29 cellular contexts compared by ENCODE assay signal in the genomic region with DNA sequence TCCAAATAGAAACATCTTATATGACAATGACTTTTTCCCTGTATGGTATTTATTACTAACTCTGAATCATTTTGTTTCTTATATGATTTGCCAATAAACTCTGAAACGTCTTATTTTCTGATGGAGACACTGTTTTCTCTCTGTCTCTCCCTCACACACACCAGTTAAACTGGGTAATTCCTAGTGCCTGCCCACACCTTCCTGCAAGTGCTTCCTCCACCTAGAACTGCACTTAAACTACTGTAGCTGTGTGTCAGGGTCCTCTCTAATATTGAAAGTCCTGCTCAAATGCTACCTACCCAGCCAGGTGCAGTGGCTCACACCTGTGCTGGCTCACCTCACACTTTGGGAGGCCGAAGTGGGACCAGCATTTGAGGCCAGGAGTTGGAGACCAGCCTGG.
"Had no signal": no experiment of that assay in that cellular context is flagged by ENCODE, and none has a peak within 500 bp of the region (broad histone marks: within the 10 kb centered on the region; RNA-seq: fewer than 3 reads in every experiment).

No MANE protein-coding gene starts in this region.

- ATAC-seq: activated CD8-positive, alpha-beta T cell treated with anti-CD3 and anti-CD28 coated beads for 36 hours; activated T-cell treated with anti-CD3 and anti-CD28 coated beads, Interleukin-2, amount 50 U/mL, for 4 hours; body of pancreas had no signal

- H3K27ac Mint-ChIP-seq: activated B cell treated with CpG ODN at 0.5 μM for 24 hours; activated CD4-positive, alpha-beta memory T cell treated with anti-CD3 and anti-CD28 coated beads for 36 hours; activated CD4-positive, alpha-beta T cell treated with anti-CD3 and anti-CD28 coated beads, Interleukin-2, amount 10 ng/mL, durations not matched to agents 24 days and 14 days; activated CD8-positive, alpha-beta T cell treated with anti-CD3 and anti-CD28 coated beads for 36 hours; activated naive CD4-positive, alpha-beta T cell treated with anti-CD3 and anti-CD28 coated beads for 36 hours; activated naive CD4-positive, alpha-beta T cell treated with anti-CD3 and anti-CD28 coated beads, Interleukin-2, amount 50 U/mL, for 72 hours; activated naive CD8-positive, alpha-beta T cell treated with anti-CD3 and anti-CD28 coated beads for 36 hours; T-helper 1 cell treated with Interleukin-12 subunit alpha and Interleukin-12 subunit beta and Interleukin-4 antibody, amounts not matched to agents 30 μg/mL and 1 μg/mL, for 36 hours; T-helper 2 cell treated with Interferon-gamma antibody and Interleukin-4, amounts not matched to agents 5 μg/mL and 100 μg/mL, for 36 hours had no signal

- H3K36me3 Mint-ChIP-seq: activated CD4-positive, alpha-beta memory T cell treated with anti-CD3 and anti-CD28 coated beads for 36 hours; activated naive CD4-positive, alpha-beta T cell treated with anti-CD3 and anti-CD28 coated beads, Interleukin-2, amount 50 U/mL, for 72 hours; activated naive CD8-positive, alpha-beta T cell treated with anti-CD3 and anti-CD28 coated beads for 36 hours had no signal

- H3K9me3 Mint-ChIP-seq: activated CD8-positive, alpha-beta T cell treated with anti-CD3 and anti-CD28 coated beads for 36 hours; activated naive CD4-positive, alpha-beta T cell treated with anti-CD3 and anti-CD28 coated beads for 36 hours; activated naive CD4-positive, alpha-beta T cell treated with anti-CD3 and anti-CD28 coated beads, Interleukin-2, amount 50 U/mL, for 72 hours; activated naive CD8-positive, alpha-beta T cell treated with anti-CD3 and anti-CD28 coated beads for 36 hours; activated T-cell treated with anti-CD3 and anti-CD28 coated beads, Interleukin-2, amount 50 U/mL, for 4 hours; T-helper 1 cell treated with Interleukin-12 subunit alpha and Interleukin-12 subunit beta and Interleukin-4 antibody, amounts not matched to agents 30 μg/mL and 1 μg/mL, for 36 hours; T-helper 2 cell treated with Interferon-gamma antibody and Interleukin-4, amounts not matched to agents 5 μg/mL and 100 μg/mL, for 36 hours had no signal

- H3K27me3 Mint-ChIP-seq: activated CD4-positive, alpha-beta T cell treated with anti-CD3 and anti-CD28 coated beads, Interleukin-2, amount 10 ng/mL, durations not matched to agents 24 days and 14 days had no signal

- H3K4me3 Mint-ChIP-seq: activated B cell treated with CpG ODN at 0.5 μM for 24 hours; activated CD4-positive, alpha-beta memory T cell treated with anti-CD3 and anti-CD28 coated beads for 36 hours; activated CD4-positive, alpha-beta T cell treated with anti-CD3 and anti-CD28 coated beads, Interleukin-2, amount 10 ng/mL, durations not matched to agents 24 days and 14 days; activated CD8-positive, alpha-beta T cell treated with anti-CD3 and anti-CD28 coated beads for 36 hours; activated naive CD4-positive, alpha-beta T cell treated with anti-CD3 and anti-CD28 coated beads for 36 hours; activated naive CD8-positive, alpha-beta T cell treated with anti-CD3 and anti-CD28 coated beads for 36 hours; activated T-cell treated with anti-CD3 and anti-CD28 coated beads, Interleukin-2, amount 50 U/mL, for 4 hours; T-helper 1 cell treated with Interleukin-12 subunit alpha and Interleukin-12 subunit beta and Interleukin-4 antibody, amounts not matched to agents 30 μg/mL and 1 μg/mL, for 36 hours; T-helper 2 cell treated with Interferon-gamma antibody and Interleukin-4, amounts not matched to agents 5 μg/mL and 100 μg/mL, for 36 hours had no signal

- DNase-seq: activated B cell treated with CpG ODN at 0.5 μM for 24 hours; activated CD4-positive, alpha-beta memory T cell treated with anti-CD3 and anti-CD28 coated beads for 36 hours; activated CD4-positive, alpha-beta T cell treated with anti-CD3 and anti-CD28 coated beads for 4 hours; activated CD4-positive, alpha-beta T cell treated with anti-CD3 and anti-CD28 coated beads, Interleukin-2, amount 10 ng/mL, durations not matched to agents 24 days and 14 days; activated CD4-positive, alpha-beta T cell treated with anti-CD3 and anti-CD28 coated beads, Interleukin-2, amount 50 U/mL, for 1 hour; activated CD4-positive, alpha-beta T cell treated with anti-CD3 and anti-CD28 coated beads, Interleukin-2, amount 50 U/mL, for 4 hours; activated CD4-positive, CD25-positive, alpha-beta regulatory T cell treated with anti-CD3 and anti-CD28 coated beads, Interleukin-2, amount 50 U/mL, for 72 hours; activated CD8-positive, alpha-beta memory T cell treated with anti-CD3 and anti-CD28 coated beads, Interleukin-2, amount 50 U/mL, for 4 hours; activated CD8-positive, alpha-beta T cell treated with anti-CD3 and anti-CD28 coated beads for 36 hours; activated effector memory CD4-positive, alpha-beta T cell treated with anti-CD3 and anti-CD28 coated beads, Interleukin-2, amount 50 U/mL, for 16 hours; activated gamma-delta T cell treated with Interleukin-2 at 50 U/mL for 16 hours; activated naive CD4-positive, alpha-beta T cell; activated naive CD4-positive, alpha-beta T cell treated with anti-CD3 and anti-CD28 coated beads for 36 hours; activated naive CD4-positive, alpha-beta T cell treated with anti-CD3 and anti-CD28 coated beads, Interleukin-2, amount 50 U/mL, for 16 hours; activated naive CD8-positive, alpha-beta T cell treated with anti-CD3 and anti-CD28 coated beads for 36 hours; activated T-cell treated with anti-CD3 and anti-CD28 coated beads for 4 hours; activated T-cell treated with anti-CD3 and anti-CD28 coated beads, Interleukin-2, amount 50 U/mL, for 1 hour; activated T-cell treated with anti-CD3 and anti-CD28 coated beads, Interleukin-2, amount 50 U/mL, for 4 hours; adrenal gland; amniotic stem cell; aorta; body of pancreas; brain microvascular endothelial cell; central memory CD4-positive, alpha-beta T cell; T-helper 2 cell; T-helper 9 cell had no signal

- H3K4me1 Mint-ChIP-seq: activated B cell treated with CpG ODN at 0.5 μM for 24 hours; activated CD4-positive, alpha-beta T cell treated with anti-CD3 and anti-CD28 coated beads, Interleukin-2, amount 10 ng/mL, durations not matched to agents 24 days and 14 days; activated naive CD8-positive, alpha-beta T cell treated with anti-CD3 and anti-CD28 coated beads for 36 hours had no signal
